In genomic region chr14:50733479-50733878, GRCh38 we compare ENCODE assay signal across 27 cellular contexts.
"Had no signal": no experiment of that assay in that cellular context is flagged by ENCODE, and none has a peak within 500 bp of the region (broad histone marks: within the 10 kb centered on the region; RNA-seq: fewer than 3 reads in every experiment).

No MANE protein-coding gene starts in this region.

- H3K9ac ChIP-seq: KMS-11 had no signal

- DNase-seq: activated B cell treated with CpG ODN at 0.5 μM for 24 hours; activated CD4-positive, alpha-beta memory T cell treated with anti-CD3 and anti-CD28 coated beads for 36 hours; activated CD4-positive, alpha-beta T cell treated with anti-CD3 and anti-CD28 coated beads for 4 hours; activated CD4-positive, alpha-beta T cell treated with anti-CD3 and anti-CD28 coated beads, Interleukin-2, amount 50 U/mL, for 1 hour; activated CD4-positive, CD25-positive, alpha-beta regulatory T cell treated with anti-CD3 and anti-CD28 coated beads, Interleukin-2, amount 50 U/mL, for 72 hours; activated CD8-positive, alpha-beta memory T cell treated with anti-CD3 and anti-CD28 coated beads, Interleukin-2, amount 50 U/mL, for 4 hours; activated gamma-delta T cell treated with Interleukin-2 at 50 U/mL for 16 hours; activated naive CD4-positive, alpha-beta T cell treated with anti-CD3 and anti-CD28 coated beads for 36 hours; activated T-cell treated with anti-CD3 and anti-CD28 coated beads for 4 hours; activated T-cell treated with anti-CD3 and anti-CD28 coated beads, Interleukin-2, amount 50 U/mL, for 4 hours; anterior cingulate cortex; caudate nucleus; cerebellar nuclear complex; MM.1S; MV-4-11; NCI-H1092; NCI-H146; NCI-H187; NCI-H2081 treated with DMSO at 0.1 percent for 48 hours; NCI-H226; NCI-H446 treated with DMSO at 0.1 percent for 48 hours; NCI-H524; NCI-H69; NCI-H82; NK-92 treated with Interleukin-12 subunit alpha and Interleukin-12 subunit beta, amount 100 ng/mL, for 24 hours; Right ventricle myocardium superior had no signal

- H3K27ac ChIP-seq: KMS-11 had no signal

- H3K4me2 ChIP-seq: KMS-11 had no signal
